Comparison of ENCODE assay signal across 1 cellular context in the genomic region with DNA sequence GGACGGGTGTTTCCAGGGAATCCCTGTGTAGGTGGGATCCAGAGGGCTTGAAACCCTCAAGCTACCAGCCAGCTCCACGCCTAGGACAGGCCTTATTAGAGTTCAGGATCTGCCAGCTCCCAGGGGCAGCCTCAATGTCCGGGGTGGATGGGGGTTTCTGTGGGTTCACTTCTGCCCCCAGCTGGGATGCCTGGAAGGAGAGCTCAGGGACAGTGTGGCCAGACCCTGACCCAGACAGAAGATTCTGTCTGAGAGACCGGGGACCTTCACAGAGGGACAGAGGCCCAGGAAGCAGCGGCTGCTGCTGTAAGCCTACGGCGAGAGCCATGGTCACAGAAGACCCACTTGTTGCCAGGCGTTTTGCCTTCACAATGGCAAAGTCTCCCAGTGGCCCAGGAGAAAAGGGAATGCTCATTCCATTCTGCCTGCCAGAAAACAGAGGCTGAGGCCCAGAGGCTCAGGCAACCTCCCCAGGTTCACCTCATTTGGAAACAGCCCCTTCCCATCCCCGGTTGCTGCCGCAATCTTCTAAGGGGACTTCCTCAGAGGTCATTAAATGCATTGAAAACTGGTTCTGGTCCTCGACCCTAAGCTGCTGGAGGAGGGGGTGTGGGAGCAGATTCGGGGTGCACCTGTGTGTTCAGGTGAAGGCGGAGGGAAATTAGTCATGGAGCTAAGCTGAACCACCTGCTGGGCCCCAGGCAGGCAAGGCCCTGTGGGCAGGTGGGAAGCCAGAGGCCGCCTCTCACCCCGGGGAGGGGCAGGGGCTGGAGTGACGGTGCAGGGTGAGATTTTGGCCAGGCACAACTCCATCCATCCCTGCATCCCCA.
TF ChIP-seq lines count a peak whose summit lies in the region.

No MANE protein-coding gene starts in this region.

TF ChIP-seq in H1, 55 proteins besides CTCF, POLR2A, EP300 and RAD21:
- TF ChIP-seq PHF8 (conservative IDR thresholded peaks at IDR 0.05; ENCODE audit: low read depth, low read length) (no peak), MAFK (IDR thresholded peaks at IDR 0.05; ENCODE audit: low read depth, low read length) (no peak), CTBP2 (IDR thresholded peaks at IDR 0.05; ENCODE audit: borderline replicate concordance, insufficient read depth, insufficient read length, low read length) (no peak), KDM1A (IDR thresholded peaks at IDR 0.05; ENCODE audit: borderline replicate concordance, low read length) (no peak), FOSL1 (IDR thresholded peaks at IDR 0.05; ENCODE audit: insufficient read depth, low read depth, low read length) (no peak), CEBPB (IDR thresholded peaks at IDR 0.05; ENCODE audit: low read depth, low read length) (no peak), SP1 (IDR thresholded peaks at IDR 0.05; ENCODE audit: low read depth, low read length) (no peak), RFX5 (IDR thresholded peaks at IDR 0.05; ENCODE audit: borderline replicate concordance, low read depth, low read length) (no peak), RBBP5 (IDR thresholded peaks at IDR 0.05; ENCODE audit: borderline replicate concordance, low read depth, low read length) (no peak), YY1 (IDR thresholded peaks at IDR 0.05; ENCODE audit: low read depth, low read length) (no peak), SUZ12 (IDR thresholded peaks at IDR 0.05; ENCODE audit: low read length) (no peak), NANOG (IDR thresholded peaks at IDR 0.05; ENCODE audit: insufficient read depth, low read depth, low read length, poor library complexity, severe bottlenecking) (no peak), CHD1 (IDR thresholded peaks at IDR 0.05; ENCODE audit: low read depth, low read length) (no peak)
- TF ChIP-seq, protein P1, sequence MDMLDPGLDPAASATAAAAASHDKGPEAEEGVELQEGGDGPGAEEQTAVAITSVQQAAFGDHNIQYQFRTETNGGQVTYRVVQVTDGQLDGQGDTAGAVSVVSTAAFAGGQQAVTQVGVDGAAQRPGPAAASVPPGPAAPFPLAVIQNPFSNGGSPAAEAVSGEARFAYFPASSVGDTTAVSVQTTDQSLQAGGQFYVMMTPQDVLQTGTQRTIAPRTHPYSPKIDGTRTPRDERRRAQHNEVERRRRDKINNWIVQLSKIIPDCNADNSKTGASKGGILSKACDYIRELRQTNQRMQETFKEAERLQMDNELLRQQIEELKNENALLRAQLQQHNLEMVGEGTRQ (IDR thresholded peaks at IDR 0.05; ENCODE audit: low read length), result no peak
TF ChIP-seq in H1: peak in this region for 0.
